Comparison of ENCODE assay signal across 8 cellular contexts in the genomic region with DNA sequence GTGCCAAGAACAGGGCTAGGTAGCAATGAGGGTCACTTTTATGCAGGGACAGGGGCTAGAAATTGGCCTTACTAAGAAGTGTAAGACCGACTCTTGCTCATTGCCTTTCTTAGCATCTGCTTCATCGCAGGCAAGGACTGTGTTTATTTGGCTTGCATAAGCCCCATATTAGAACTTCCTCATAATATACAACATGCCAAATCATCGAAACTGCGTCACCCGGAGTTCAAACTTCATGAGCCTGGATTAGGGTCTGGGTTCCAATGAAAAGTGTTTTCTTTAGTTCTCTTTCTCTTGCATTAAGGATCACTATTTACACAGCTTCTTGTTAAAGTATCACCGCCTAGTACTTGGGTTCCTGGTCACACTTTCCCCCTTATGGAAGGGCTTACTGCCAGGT. TPM values are rescaled to one million over a fixed set of nuclear protein-coding genes. Genes with fewer than 3 reads are reported as not detected.
A peak's percentile ranks its signal among the peaks of the same experiment; 100 is the strongest.
DNase-seq lines count a peak whose midpoint lies in the region; ATAC-seq, FAIRE-seq and TF ChIP-seq lines count a peak whose summit lies in the region.

No MANE protein-coding gene starts in this region.

- no peaks in the 10 kb centered on the region for H3K9me3 ChIP-seq in Karpas-422 (ENCODE audit: low read length)
- H3K9me3 ChIP-seq in K562 (replicated peaks; ENCODE audit: control insufficient read depth, insufficient read depth, low read depth, low read length): no peaks in the 10 kb centered on the region; the same call in 1 of the 2 replicates
- H3K9me3 ChIP-seq in neural progenitor cell (ENCODE audit: low read depth): no peaks in the 10 kb centered on the region

- no peak overlapping the region for H3K27ac Mint-ChIP-seq in neural progenitor cell

- no peaks in the 10 kb centered on the region for H3K9me2 ChIP-seq in Karpas-422 (replicated peaks; ENCODE audit: insufficient read depth, low read length)

- H3K9ac ChIP-seq in Karpas-422 (ENCODE audit: low read length) (peak overlapping the region; percentile 87), K562 (ENCODE audit: insufficient read depth in 1 of 2, low read depth in 2 of 2, low read length in 2 of 2) (no peak overlapping the region), neural progenitor cell (no peak overlapping the region)

- no peak for TF ChIP-seq RAD21 in K562 (CRISPR knock-in tag; conservative IDR thresholded peaks at IDR 0.05 in 1 of 2, IDR thresholded peaks at IDR 0.05 in 1 of 2)

- H3K36me3 ChIP-seq in Karpas-422 (ENCODE audit: insufficient read depth, low read length) (no peaks in the 10 kb centered on the region), K562 (ENCODE audit: control insufficient read depth, insufficient read depth, low read length) (no peaks in the 10 kb centered on the region), neural progenitor cell (no peaks in the 10 kb centered on the region)

- H3K4me3 ChIP-seq in Karpas-422 (ENCODE audit: low read length) (peak overlapping the region; percentile 89), K562 (no peak overlapping the region), neural progenitor cell (no peak overlapping the region)

- intact Hi-C loops in K562 (cut with micrococcal nuclease): loop anchor here (10.0 kb wide), 1 partner anchor 272 kb away; no protein-coding TSS in a partner anchor

- H3F3A ChIP-seq in neural progenitor cell (ENCODE audit: low read depth): peaks cover 17% of the 10 kb centered on the region

- in situ Hi-C loops in K562 (cut with MboI) (no loop called here), G401 (cut with HindIII; ENCODE audit: low sequenced_read_pairs) (no loop called here)

- H2AFZ ChIP-seq in Karpas-422 (ENCODE audit: low read length): peak overlapping the region; percentile 82
- H2AFZ ChIP-seq in K562 (ENCODE audit: low read depth, low read length): peak overlapping the region; percentile 96
- peak overlapping the region; percentile 85 for H2AFZ ChIP-seq in neural progenitor cell (replicated peaks)

- no peak for TF ChIP-seq CTCF in C4-2B (conservative IDR thresholded peaks at IDR 0.05)
- TF ChIP-seq CTCF in K562 (IDR thresholded peaks at IDR 0.05 in 2 of 3, conservative IDR thresholded peaks at IDR 0.05 in 1 of 3; ENCODE audit: insufficient read depth in 2 of 3, low read depth in 1 of 3, low read length in 3 of 3): no peak
- no peak for TF ChIP-seq CTCF in neural progenitor cell (IDR thresholded peaks at IDR 0.05)

- DNase-seq in Karpas-422: peak; percentile 32
- DNase-seq in K562 (ENCODE audit: extremely low read depth in 1 of 4, low spot score in 3 of 4): no peak
- no peak for DNase-seq in neural progenitor cell (ENCODE audit: low spot score)
- DNase-seq in H54 (ENCODE audit: insufficient read length, low spot score): no peak
- DNase-seq in foreskin melanocyte: no peak
- DNase-seq in globus pallidus (ENCODE audit: low spot score): no peak
- DNase-seq in G401 (ENCODE audit: low spot score): no peak

- CTCF ChIA-PET in K562 (lab: Yijun Ruan, JAX; ENCODE audit: low intra/inter-chr PET ratio): no interaction called here

- TF ChIP-seq POLR2A in K562 (conservative IDR thresholded peaks at IDR 0.05) (no peak), H54 (IDR thresholded peaks at IDR 0.05; ENCODE audit: low read depth, low read length) (no peak)

- H3K27me3 ChIP-seq in Karpas-422 (ENCODE audit: low read length): no peaks in the 10 kb centered on the region
- H3K27me3 ChIP-seq in K562 (ENCODE audit: control insufficient read depth in 2 of 2, insufficient read depth in 2 of 2, low read length in 2 of 2): peaks cover 6 to 12% of the 10 kb centered on the region in 2 experiments; a peak in 3 of 5 replicates
- no peaks in the 10 kb centered on the region for H3K27me3 ChIP-seq in neural progenitor cell

- ATAC-seq in K562: no peak

- FAIRE-seq in K562 (lab: Jason Lieb, UNC): peak; percentile 37
- FAIRE-seq in H54 (lab: Jason Lieb, UNC): no peak

- POLR2A ChIA-PET in K562 (lab: Yijun Ruan, JAX): interaction anchor here (0.6 to 1.4 kb wide), 4 partner anchors 8 to 120 kb away, joined by 3 to 6 read pairs (median 3); no protein-coding TSS in a partner anchor

- no peaks in the 10 kb centered on the region for H3K36me3 Mint-ChIP-seq in neural progenitor cell

- H3K27ac ChIP-seq in C4-2B: peak overlapping the region; percentile 84; the same call in 1 of the 2 replicates
- no peak overlapping the region for H3K27ac ChIP-seq in Karpas-422 (ENCODE audit: low read length)
- no peak overlapping the region for H3K27ac ChIP-seq in K562 (ENCODE audit: extremely low read depth, low read depth, low read length)
- H3K27ac ChIP-seq in neural progenitor cell: no peak overlapping the region

- 96% methylated on average over 6 of the region's 6 CpGs for WGBS in K562 (ENCODE audit: insufficient coverage, low coverage, missing lambda C conversion rate)

- TF ChIP-seq EP300 in K562 (IDR thresholded peaks at IDR 0.05; ENCODE audit: low read length): no peak

- H3K4me1 Mint-ChIP-seq in neural progenitor cell: peaks cover 26% of the 10 kb centered on the region

- no peaks in the 10 kb centered on the region for H3K9me3 Mint-ChIP-seq in neural progenitor cell

- H3K4me1 ChIP-seq in Karpas-422 (ENCODE audit: low read length): peaks cover 20% of the 10 kb centered on the region
- H3K4me1 ChIP-seq in K562 (replicated peaks in 1 of 2; ENCODE audit: control insufficient read depth in 2 of 2, insufficient read depth in 2 of 2, low read length in 2 of 2): peaks cover 12% of the 10 kb centered on the region in 2 experiments; a peak in 3 of 5 replicates
- H3K4me1 ChIP-seq in neural progenitor cell: peaks cover 7% of the 10 kb centered on the region

- peak overlapping the region; percentile 85 for H3K4me3 Mint-ChIP-seq in neural progenitor cell

- H4K20me1 ChIP-seq in Karpas-422 (ENCODE audit: insufficient read depth, low read depth, low read length): peaks cover 20% of the 10 kb centered on the region
- H4K20me1 ChIP-seq in K562 (replicated peaks; ENCODE audit: control insufficient read depth, insufficient read depth, low read length): no peaks in the 10 kb centered on the region
- peaks cover 11% of the 10 kb centered on the region for H4K20me1 ChIP-seq in neural progenitor cell (ENCODE audit: low read depth)

- H3K79me2 ChIP-seq in Karpas-422 (ENCODE audit: low read length) (peaks cover 15% of the 10 kb centered on the region), K562 (ENCODE audit: control insufficient read depth, insufficient read depth, low read length) (peaks cover 26% of the 10 kb centered on the region), neural progenitor cell (ENCODE audit: low read depth) (peaks cover 33% of the 10 kb centered on the region)

- BruUV-seq in K562 (replicated peaks; lab: Mats Ljungman, UMichigan): no TSS peak

- H3K4me2 ChIP-seq in Karpas-422 (ENCODE audit: low read depth, low read length, poor library complexity, severe bottlenecking) (peak overlapping the region; percentile 77), K562 (ENCODE audit: insufficient read depth, low read length) (peak overlapping the region; percentile 97), neural progenitor cell (peak overlapping the region; percentile 88)

- H3K27me3 Mint-ChIP-seq in neural progenitor cell (ENCODE audit: insufficient read depth, low read depth): peaks cover 6% of the 10 kb centered on the region

- H3K9me1 ChIP-seq in K562 (ENCODE audit: control insufficient read depth, insufficient read depth, low read length): no peaks in the 10 kb centered on the region

TF ChIP-seq in K562, 482 proteins besides CTCF, POLR2A, EP300 and RAD21:
- TF ChIP-seq, protein P1, sequence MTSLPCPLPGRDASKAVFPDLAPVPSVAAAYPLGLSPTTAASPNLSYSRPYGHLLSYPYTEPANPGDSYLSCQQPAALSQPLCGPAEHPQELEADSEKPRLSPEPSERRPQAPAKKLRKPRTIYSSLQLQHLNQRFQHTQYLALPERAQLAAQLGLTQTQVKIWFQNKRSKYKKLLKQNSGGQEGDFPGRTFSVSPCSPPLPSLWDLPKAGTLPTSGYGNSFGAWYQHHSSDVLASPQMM (CRISPR knock-in tag; IDR thresholded peaks at IDR 0.05): no peak
- no peak for TF ChIP-seq ZNF507 (tag; conservative IDR thresholded peaks at IDR 0.05)
- no peak for TF ChIP-seq ZNF75A (CRISPR knock-in tag; IDR thresholded peaks at IDR 0.05)

RNA-seq across cellular contexts. Expression of a gene that starts 1.0 kb away (rescaled TPM):
- 17.6 and 17.7 TPM in 2 replicates for total RNA-seq in Karpas-422 (2014; rRNA removed; shearing (Covaris generic); ENCODE audit: low replicate concordance)
- total RNA-seq in K562 (2011; cell fraction: chromatin; rRNA removed; ENCODE audit: low replicate concordance): 3.7 and 17.4 TPM in 2 replicates
- 3.7 and 5.8 TPM in 2 replicates for total RNA-seq in K562 (2011; cell fraction: nucleolus; rRNA removed)
- total RNA-seq in K562 (2011; cell fraction: nucleoplasm; rRNA removed): 5.8 and 6.9 TPM in 2 replicates
- 14.1 and 15.1 TPM in 2 replicates for total RNA-seq in K562 (2014; rRNA removed)
- 20.8 and 22.2 TPM in 2 replicates for total RNA-seq in K562 (2014; rRNA removed; fragmentation: Illumina TruSeq; extraction: Trizol)
- 18.2 and 19.4 TPM in 2 replicates for total RNA-seq in K562 (2015; rRNA removed; fragmentation: Illumina TruSeq; extraction: Trizol)
- 18.0 and 19.6 TPM in 2 replicates for total RNA-seq in K562 (2021)
- polyA plus RNA-seq in K562 (2011; rRNA removed): 14.3 and 15.5 TPM in 2 replicates
- polyA plus RNA-seq in K562 (2011; cell fraction: cytosol; rRNA removed): 11.0 and 12.0 TPM in 2 replicates
- 9.4 and 9.7 TPM in 2 replicates for polyA plus RNA-seq in K562 (2011; cell fraction: nucleus; rRNA removed)
- 17.0 and 26.5 TPM in 2 replicates for polyA plus RNA-seq in K562 (2012)
- 21.2 and 26.4 TPM in 2 replicates for polyA plus RNA-seq in K562 (2014; fragmentation: Illumina TruSeq; extraction: Trizol)
- polyA plus RNA-seq in K562 (2014; fragmentation: Nextera tagmentation; extraction: Ambion mirVana): 10 to 100 TPM; 11.4 to 11.7 TPM
- polyA plus RNA-seq in K562 (2014; rRNA removed): 11.2 and 12.3 TPM in 2 replicates
- 18.4 and 18.7 TPM in 2 replicates for polyA minus RNA-seq in K562 (2011; rRNA and poly(A)+ RNA removed)
- 14.4 and 14.7 TPM in 2 replicates for polyA minus RNA-seq in K562 (2011; cell fraction: cytosol; rRNA and poly(A)+ RNA removed)
- polyA minus RNA-seq in K562 (2011; cell fraction: nucleus; rRNA and poly(A)+ RNA removed): 5.7 and 7.4 TPM in 2 replicates
- total RNA-seq in neural progenitor cell (ENCODE audit: low replicate concordance): 32.7 and 36.5 TPM in 2 replicates
- total RNA-seq in G401 (2014; rRNA removed; shearing (Covaris generic)): 34.7 and 46.7 TPM in 2 replicates
